In the genomic region with DNA sequence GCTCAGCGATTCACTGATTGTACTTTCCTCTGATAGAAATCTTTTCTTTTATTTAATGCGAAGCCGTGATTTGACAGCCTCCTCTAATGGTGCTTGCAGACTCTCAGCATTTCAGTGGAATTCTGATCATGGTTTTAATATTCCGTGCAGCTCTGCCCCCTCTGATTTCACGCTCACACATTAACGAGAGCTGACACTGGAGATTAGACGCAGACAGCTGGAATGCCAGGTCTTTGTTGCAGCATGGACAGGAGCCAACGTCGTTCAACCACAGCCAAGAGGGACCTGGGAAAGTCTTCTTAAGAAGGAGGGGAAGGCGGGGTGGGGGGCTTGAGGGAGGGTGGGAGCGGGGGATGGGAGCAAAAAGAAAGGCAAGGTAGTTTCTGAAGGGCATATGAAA, we compare ENCODE assay signal across 9 cellular contexts.
DNase-seq lines count a peak whose midpoint lies in the region; ATAC-seq and TF ChIP-seq lines count a peak whose summit lies in the region.
"Had no signal": no experiment of that assay in that cellular context is flagged by ENCODE, and none has a peak within 500 bp of the region (broad histone marks: within the 10 kb centered on the region; RNA-seq: fewer than 3 reads in every experiment).

No MANE protein-coding gene starts in this region.

- CTCF ChIA-PET in activated naive CD4-positive, alpha-beta T cell treated with anti-CD3 and anti-CD28 coated beads, Interleukin-2, amount 10 ng/mL, durations not matched to agents 7 days and 5 days (lab: Charles Lee), result no interaction called here

- H3K9me3 Mint-ChIP-seq in activated naive CD4-positive, alpha-beta T cell treated with anti-CD3 and anti-CD28 coated beads, Interleukin-2, amount 10 ng/mL, durations not matched to agents 7 days and 5 days, result no peaks in the 10 kb centered on the region

- H3K4me2 ChIP-seq in MM.1S (ENCODE audit: low read depth, low read length), result no peak overlapping the region

- H3K9me3 ChIP-seq in stomach (no peaks in the 10 kb centered on the region), MM.1S (replicated peaks; ENCODE audit: insufficient read depth, low read length) (no peaks in the 10 kb centered on the region)

- no peaks in the 10 kb centered on the region for H3K36me3 ChIP-seq in stomach
- H3K36me3 ChIP-seq in MM.1S (replicated peaks; ENCODE audit: insufficient read depth, low read length), result no peaks in the 10 kb centered on the region

- H3F3A ChIP-seq in MM.1S (ENCODE audit: insufficient read depth, low read length), result no peaks in the 10 kb centered on the region

- intact Hi-C loops in stomach (cut with DNase I; ENCODE audit: low total_unique reads), result no loop called here

- in situ Hi-C loops in astrocyte of the cerebellum (cut with HindIII; ENCODE audit: low sequenced_read_pairs), result no loop called here

- H3K4me3 Mint-ChIP-seq in activated naive CD4-positive, alpha-beta T cell treated with anti-CD3 and anti-CD28 coated beads, Interleukin-2, amount 10 ng/mL, durations not matched to agents 7 days and 5 days, result no peak overlapping the region

- no peak overlapping the region for H2AFZ ChIP-seq in MM.1S (ENCODE audit: low read length)

- no peak overlapping the region for H3K27ac ChIP-seq in stomach
- H3K27ac ChIP-seq in MM.1S (ENCODE audit: low read length), result no peak overlapping the region

- TF ChIP-seq POLR2A in stomach (IDR thresholded peaks at IDR 0.05), result no peak

- no peaks in the 10 kb centered on the region for H3K36me3 Mint-ChIP-seq in activated naive CD4-positive, alpha-beta T cell treated with anti-CD3 and anti-CD28 coated beads, Interleukin-2, amount 10 ng/mL, durations not matched to agents 7 days and 5 days

- H3K4me3 ChIP-seq in astrocyte of the cerebellum (ENCODE audit: low read depth, low read length), result peak overlapping the region; percentile 30
- peak overlapping the region; percentile 26 to 36 (median 32) for H3K4me3 ChIP-seq in stomach
- no peak overlapping the region for H3K4me3 ChIP-seq in MM.1S (ENCODE audit: low read length)
- H3K4me3 ChIP-seq: lung had no signal

- H4K20me1 ChIP-seq in MM.1S (ENCODE audit: insufficient read depth, low read length), result no peaks in the 10 kb centered on the region

- no peaks in the 10 kb centered on the region for H3K9me2 ChIP-seq in MM.1S (replicated peaks; ENCODE audit: insufficient read depth, low read length)

- H3K79me2 ChIP-seq in MM.1S (ENCODE audit: low read length), result no peaks in the 10 kb centered on the region

- no peak for TF ChIP-seq EP300 in stomach (IDR thresholded peaks at IDR 0.05)

- DNase-seq in astrocyte of the cerebellum (ENCODE audit: low read depth) (peak; percentile 68), iPS-NIHi11 (ENCODE audit: low spot score) (peak; percentile 64), stomach (no peak), MM.1S (no peak), NCI-H2196 treated with DMSO at 0.1 percent for 48 hours (lab: John Stamatoyannopoulos, UW; ENCODE audit: unreplicated experiment) (no peak)
- DNase-seq in activated naive CD4-positive, alpha-beta T cell treated with anti-CD3 and anti-CD28 coated beads, Interleukin-2, amount 10 ng/mL, durations not matched to agents 7 days and 5 days, result no peak
- no peak for DNase-seq in stimulated activated CD4-positive, alpha-beta T cell treated with anti-CD3 and anti-CD28 coated beads, Interleukin-4, amount 100 ng/mL, for 4 hours

- 2 to 5% (median 3%) methylated on average over 11 of the region's 11 CpGs for WGBS in stomach, 5 donors

- no peaks in the 10 kb centered on the region for H3K27me3 Mint-ChIP-seq in activated naive CD4-positive, alpha-beta T cell treated with anti-CD3 and anti-CD28 coated beads, Interleukin-2, amount 10 ng/mL, durations not matched to agents 7 days and 5 days

- H3K27me3 ChIP-seq in stomach, result no peaks in the 10 kb centered on the region
- no peaks in the 10 kb centered on the region for H3K27me3 ChIP-seq in MM.1S (replicated peaks; ENCODE audit: insufficient read depth, low read length)

- ATAC-seq in HG02852 (IDR thresholded peaks at IDR 0.05; ENCODE audit: unreplicated experiment), result peak; percentile 15

- H3K9ac ChIP-seq in MM.1S (ENCODE audit: low read length), result no peak overlapping the region

- TF ChIP-seq CTCF in astrocyte of the cerebellum (IDR thresholded peaks at IDR 0.05; ENCODE audit: low read depth, low read length, missing control alignments), result no peak
- TF ChIP-seq CTCF in stomach (IDR thresholded peaks at IDR 0.05), result no peak
- no peak for TF ChIP-seq CTCF in MM.1S (IDR thresholded peaks at IDR 0.05; ENCODE audit: low read length)

- no peaks in the 10 kb centered on the region for H3K4me1 Mint-ChIP-seq in activated naive CD4-positive, alpha-beta T cell treated with anti-CD3 and anti-CD28 coated beads, Interleukin-2, amount 10 ng/mL, durations not matched to agents 7 days and 5 days

- peaks cover 0 to 20% (median 9%) of the 10 kb centered on the region in 4 donors for H3K4me1 ChIP-seq in stomach
- no peaks in the 10 kb centered on the region for H3K4me1 ChIP-seq in MM.1S (ENCODE audit: low read length)

- H3K27ac Mint-ChIP-seq in activated naive CD4-positive, alpha-beta T cell treated with anti-CD3 and anti-CD28 coated beads, Interleukin-2, amount 10 ng/mL, durations not matched to agents 7 days and 5 days, result no peak overlapping the region

Comparison
In these comparisons a context has a peak if more than half of its experiments do, and no peak if none do; other contexts are left out.
1. DNase-seq: peak in astrocyte of the cerebellum (single experiment) and iPS-NIHi11 (single experiment); none in stomach (single experiment), activated naive CD4-positive, alpha-beta T cell treated with anti-CD3 and anti-CD28 coated beads, Interleukin-2, amount 10 ng/mL, durations not matched to agents 7 days and 5 days (single experiment), MM.1S (single experiment), NCI-H2196 treated with DMSO at 0.1 percent for 48 hours (single experiment) and stimulated activated CD4-positive, alpha-beta T cell treated with anti-CD3 and anti-CD28 coated beads, Interleukin-4, amount 100 ng/mL, for 4 hours (0 of 2).